9 cellular contexts compared by ENCODE assay signal in genomic region chr12:126772171-126772864, GRCh38.
DNase-seq lines count a peak whose midpoint lies in the region; ATAC-seq and TF ChIP-seq lines count a peak whose summit lies in the region.
"Had no signal": no experiment of that assay in that cellular context is flagged by ENCODE, and none has a peak within 500 bp of the region (broad histone marks: within the 10 kb centered on the region; RNA-seq: fewer than 3 reads in every experiment).

No MANE protein-coding gene starts in this region.

- TF ChIP-seq CTCF in GM13976 (IDR thresholded peaks at IDR 0.05; ENCODE audit: borderline replicate concordance, control extremely low read depth, extremely low read depth, insufficient read depth, missing control alignments) (no peak), Loucy (conservative IDR thresholded peaks at IDR 0.05; ENCODE audit: low read length) (no peak), GM23338 (conservative IDR thresholded peaks at IDR 0.05; ENCODE audit: low read depth in 2 of 2) (no peak)

- H3K4me1 ChIP-seq in Loucy (ENCODE audit: insufficient read depth, low read length, poor library complexity, severe bottlenecking) (peaks cover 12% of the 10 kb centered on the region), GM23338 (ENCODE audit: insufficient read depth) (no peaks in the 10 kb centered on the region), HAP-1 (no peaks in the 10 kb centered on the region)

- no peak overlapping the region for H3K27ac ChIP-seq in GM23338 (ENCODE audit: low read depth)
- H3K27ac ChIP-seq: VCaP had no signal

- peak overlapping the region; percentile 70 for H3K9ac ChIP-seq in Loucy (ENCODE audit: low read depth, low read length, poor library complexity, severe bottlenecking)

- H3K9me3 ChIP-seq in Loucy (ENCODE audit: insufficient read depth, low read depth, low read length) (peaks cover 3% of the 10 kb centered on the region; the same call in 1 of the 2 replicates), HAP-1 (no peaks in the 10 kb centered on the region)

- H3K79me2 ChIP-seq in Loucy (ENCODE audit: insufficient read depth, low read length), result no peaks in the 10 kb centered on the region
- no peaks in the 10 kb centered on the region for H3K79me2 ChIP-seq in GM23338 (replicated peaks; ENCODE audit: insufficient read depth)

- H4K20me1 ChIP-seq in Loucy (ENCODE audit: insufficient read depth, low read length, poor library complexity, severe bottlenecking), result no peaks in the 10 kb centered on the region
- H4K20me1 ChIP-seq in GM23338 (replicated peaks; ENCODE audit: insufficient read depth), result no peaks in the 10 kb centered on the region

- H3K4me2 ChIP-seq in Loucy (ENCODE audit: low read depth, low read length, poor library complexity, severe bottlenecking) (peak overlapping the region; percentile 72), GM23338 (no peak overlapping the region)

- H2AFZ ChIP-seq in Loucy (ENCODE audit: low read length), result peak overlapping the region; percentile 91
- no peak overlapping the region for H2AFZ ChIP-seq in GM23338

- H3K4me3 ChIP-seq in Loucy (ENCODE audit: low read length, poor library complexity, severe bottlenecking) (peak overlapping the region; percentile 73), GM23338 (no peak overlapping the region), HAP-1 (no peak overlapping the region)

- H3K4me3 Mint-ChIP-seq in activated T-cell treated with anti-CD3 and anti-CD28 coated beads, Interleukin-2, amount 50 U/mL, for 4 hours, result peak overlapping the region; percentile 92
- H3K4me3 Mint-ChIP-seq in naive B cell, result peak overlapping the region in 5 of 8 donors; percentile 7 to 88 (median 62)
- H3K4me3 Mint-ChIP-seq in GM23338, result no peak overlapping the region

- H3K9me2 ChIP-seq in Loucy (replicated peaks; ENCODE audit: low read depth, low read length) (no peaks in the 10 kb centered on the region), GM23338 (ENCODE audit: insufficient read depth) (no peaks in the 10 kb centered on the region)

- H3K27me3 Mint-ChIP-seq in activated T-cell treated with anti-CD3 and anti-CD28 coated beads, Interleukin-2, amount 50 U/mL, for 4 hours (ENCODE audit: low read depth), result peaks cover 2% of the 10 kb centered on the region
- no peaks in the 10 kb centered on the region for H3K27me3 Mint-ChIP-seq in naive B cell
- peaks cover 5% of the 10 kb centered on the region for H3K27me3 Mint-ChIP-seq in GM23338 (ENCODE audit: insufficient read depth, low read depth, poor library complexity)

- peak overlapping the region in 2 of 6 donors; percentile 78 to 88 for H3K27ac Mint-ChIP-seq in naive B cell
- no peak overlapping the region for H3K27ac Mint-ChIP-seq in GM23338

- H3K36me3 Mint-ChIP-seq in activated T-cell treated with anti-CD3 and anti-CD28 coated beads, Interleukin-2, amount 50 U/mL, for 4 hours (ENCODE audit: insufficient read depth), result peaks cover 12% of the 10 kb centered on the region
- H3K36me3 Mint-ChIP-seq in naive B cell (no peaks in the 10 kb centered on the region), GM23338 (ENCODE audit: low read depth) (peaks cover 41% of the 10 kb centered on the region)

- H3F3A ChIP-seq in Loucy (ENCODE audit: low read depth) (0 out of 2 replicates have a peak, but pooled peaks cover 2% of the 10 kb centered on the region), GM23338 (replicated peaks; ENCODE audit: low read depth) (no peaks in the 10 kb centered on the region)

- ATAC-seq in activated T-cell treated with anti-CD3 and anti-CD28 coated beads, Interleukin-2, amount 50 U/mL, for 4 hours, result peak; percentile 84 to 85
- ATAC-seq in naive B cell (ENCODE audit: low read depth in 2 of 2) (peak; percentile 58 to 77), GM23338 (no peak)

- H3K27me3 ChIP-seq in Loucy (ENCODE audit: insufficient read depth, low read length, poor library complexity, severe bottlenecking), result no peaks in the 10 kb centered on the region
- no peaks in the 10 kb centered on the region for H3K27me3 ChIP-seq in GM23338 (ENCODE audit: insufficient read depth)
- H3K27me3 ChIP-seq in HAP-1 (ENCODE audit: low read depth), result no peaks in the 10 kb centered on the region

- H3K36me3 ChIP-seq in Loucy (ENCODE audit: insufficient read depth, low read length) (no peaks in the 10 kb centered on the region), GM23338 (ENCODE audit: insufficient read depth) (peaks cover 7% of the 10 kb centered on the region), HAP-1 (replicated peaks) (no peaks in the 10 kb centered on the region)

- H3K4me1 Mint-ChIP-seq in activated T-cell treated with anti-CD3 and anti-CD28 coated beads, Interleukin-2, amount 50 U/mL, for 4 hours (ENCODE audit: low read depth), result peaks cover 23% of the 10 kb centered on the region
- H3K4me1 Mint-ChIP-seq in naive B cell (no peaks in the 10 kb centered on the region), GM23338 (no peaks in the 10 kb centered on the region)

- peaks cover 13% of the 10 kb centered on the region for H3K9me3 Mint-ChIP-seq in activated T-cell treated with anti-CD3 and anti-CD28 coated beads, Interleukin-2, amount 50 U/mL, for 4 hours
- H3K9me3 Mint-ChIP-seq in naive B cell, result peaks cover 0 to 8% (median 3%) of the 10 kb centered on the region in 7 donors
- H3K9me3 Mint-ChIP-seq in GM23338, result peaks cover 96% of the 10 kb centered on the region

- DNase-seq in GM13976 (ENCODE audit: low spot score), result peak; percentile 55
- peak; percentile 25 for DNase-seq in GOT3 (lab: John Stamatoyannopoulos, UW)
- peak; percentile 17 for DNase-seq in activated T-cell treated with anti-CD3 and anti-CD28 coated beads, Interleukin-2, amount 50 U/mL, for 4 hours
- DNase-seq in naive B cell, result no peak
- no peak for DNase-seq in hippocampal formation (lab: John Stamatoyannopoulos, UW)
- no peak for DNase-seq in GM23338 (ENCODE audit: low spot score)
- DNase-seq in HAP-1 (ENCODE audit: low spot score in 2 of 2), result no peak

- in situ Hi-C loops in GM13976 (cut with MboI; ENCODE audit: low sequenced_read_pairs, unreplicated experiment) (no loop called here), HAP-1 (cut with MboI; ENCODE audit: low sequenced_read_pairs) (no loop called here)

TF ChIP-seq in GM23338, 12 proteins besides CTCF, POLR2A, EP300 and RAD21 (continues in another document):
- no peak for TF ChIP-seq EZH2phosphoT487 (IDR thresholded peaks at IDR 0.05; ENCODE audit: unreplicated experiment)
- TF ChIP-seq ZNF462 (CRISPR knock-in tag; IDR thresholded peaks at IDR 0.05), result no peak
- TF ChIP-seq ZNF114 (CRISPR knock-in tag; IDR thresholded peaks at IDR 0.05), result no peak
- no peak for TF ChIP-seq ZNF331 (CRISPR knock-in tag; IDR thresholded peaks at IDR 0.05; ENCODE audit: low read depth)
- no peak for TF ChIP-seq JUNB (IDR thresholded peaks at IDR 0.05; ENCODE audit: unreplicated experiment)
- TF ChIP-seq POLR2AphosphoS5 (IDR thresholded peaks at IDR 0.05; ENCODE audit: low read depth), result no peak

Comparison
In these comparisons a context has a peak if more than half of its experiments do, and no peak if none do; other contexts are left out.
1. DNase-seq: peak in GM13976 (single experiment), GOT3 (single experiment) and activated T-cell treated with anti-CD3 and anti-CD28 coated beads, Interleukin-2, amount 50 U/mL, for 4 hours (single experiment); none in naive B cell (single experiment), hippocampal formation (0 of 2), GM23338 (single experiment) and HAP-1 (0 of 2).